ENCODE assay signal across 1 cellular context in genomic region chr16:4271176-4272113, GRCh38.
TF ChIP-seq lines count a peak whose summit lies in the region.

No MANE protein-coding gene starts in this region.

TF ChIP-seq in HepG2, 621 proteins besides CTCF, POLR2A, EP300 and RAD21 (continued from another document and continues in another):
- TF ChIP-seq ZNF577 (CRISPR knock-in tag; IDR thresholded peaks at IDR 0.05; ENCODE audit: borderline replicate concordance, low read depth): no peak
- TF ChIP-seq KLF6 (CRISPR knock-in tag; IDR thresholded peaks at IDR 0.05): peak; percentile 53; the same call in 1 of the 2 replicates
- TF ChIP-seq ZBTB14 (CRISPR knock-in tag; IDR thresholded peaks at IDR 0.05): no peak
- peak; percentile 88 for TF ChIP-seq ZNF883 (CRISPR knock-in tag; IDR thresholded peaks at IDR 0.05; ENCODE audit: not compliant biosample characterization)
- TF ChIP-seq IKZF1 (IDR thresholded peaks at IDR 0.05): no peak
- 0 out of 2 replicates have a peak, but pooled peaks have one; percentile 57 for TF ChIP-seq NR1H2 (CRISPR knock-in tag; IDR thresholded peaks at IDR 0.05; ENCODE audit: borderline replicate concordance, low read depth)
- peak; percentile 49 for TF ChIP-seq RBM22 (optimal IDR thresholded peaks at IDR 0.05; ENCODE audit: low read length)
- no peak; the same call in 1 of the 2 replicates for TF ChIP-seq DR1 (CRISPR knock-in tag; IDR thresholded peaks at IDR 0.05)
- 0 out of 2 replicates have a peak, but pooled peaks have one; percentile 90 for TF ChIP-seq ZNF280D (CRISPR knock-in tag; IDR thresholded peaks at IDR 0.05)
- peak; percentile 32; the same call in 1 of the 2 replicates for TF ChIP-seq ZNF572 (CRISPR knock-in tag; IDR thresholded peaks at IDR 0.05)
- no peak for TF ChIP-seq ZNF337 (CRISPR knock-in tag; IDR thresholded peaks at IDR 0.05; ENCODE audit: borderline replicate concordance, low read depth)
- TF ChIP-seq ZNF432 (CRISPR knock-in tag; IDR thresholded peaks at IDR 0.05; ENCODE audit: borderline replicate concordance): no peak
- TF ChIP-seq ZNF709 (CRISPR knock-in tag; IDR thresholded peaks at IDR 0.05): no peak
- TF ChIP-seq EHMT2 (IDR thresholded peaks at IDR 0.05; ENCODE audit: borderline replicate concordance, low read depth, low read length): no peak
- peak; percentile 81 for TF ChIP-seq ZNF589 (CRISPR knock-in tag; conservative IDR thresholded peaks at IDR 0.05)
- no peak for TF ChIP-seq HNRNPH1 (optimal IDR thresholded peaks at IDR 0.05; ENCODE audit: low read depth, low read length)
- no peak for TF ChIP-seq ELK4 (CRISPR knock-in tag; IDR thresholded peaks at IDR 0.05; ENCODE audit: borderline replicate concordance)
- peak; percentile 45 for TF ChIP-seq ARNT2 (CRISPR knock-in tag; IDR thresholded peaks at IDR 0.05; ENCODE audit: low read depth)
- peak; percentile 87 for TF ChIP-seq STAT6 (CRISPR knock-in tag; IDR thresholded peaks at IDR 0.05; ENCODE audit: borderline replicate concordance)
- 0 out of 2 replicates have a peak, but pooled peaks have one; percentile 16 for TF ChIP-seq FOXJ3 (CRISPR knock-in tag; IDR thresholded peaks at IDR 0.05; ENCODE audit: borderline replicate concordance)
- no peak for TF ChIP-seq KDM5A (IDR thresholded peaks at IDR 0.05; ENCODE audit: borderline replicate concordance, low read length)
- TF ChIP-seq MED8 (CRISPR knock-in tag; IDR thresholded peaks at IDR 0.05; ENCODE audit: insufficient replicate concordance): peak; percentile 82
- no peak; the same call in 1 of the 2 replicates for TF ChIP-seq NFE2L2 (IDR thresholded peaks at IDR 0.05; ENCODE audit: low read length)
- no peak; the same call in 1 of the 2 replicates for TF ChIP-seq ZNF121 (CRISPR knock-in tag; IDR thresholded peaks at IDR 0.05)
- TF ChIP-seq GLI4 (CRISPR knock-in tag; IDR thresholded peaks at IDR 0.05; ENCODE audit: borderline replicate concordance): peak; percentile 41; the same call in 1 of the 2 replicates
- peak; percentile 77 for TF ChIP-seq IKZF4 (CRISPR knock-in tag; IDR thresholded peaks at IDR 0.05; ENCODE audit: borderline replicate concordance, low read depth, not compliant biosample characterization)
- no peak for TF ChIP-seq PHF21A (CRISPR knock-in tag; IDR thresholded peaks at IDR 0.05)
- TF ChIP-seq ZNF24 (IDR thresholded peaks at IDR 0.05): no peak
- no peak; the same call in 1 of the 2 replicates for TF ChIP-seq DZIP1 (CRISPR knock-in tag; IDR thresholded peaks at IDR 0.05)
- TF ChIP-seq ZNF256 (CRISPR knock-in tag; conservative IDR thresholded peaks at IDR 0.05): 0 out of 2 replicates have a peak, but pooled peaks have one; percentile 55
- TF ChIP-seq FOXA1 (IDR thresholded peaks at IDR 0.05): no peak
- TF ChIP-seq FOXA1 (CRISPR knock-in tag; IDR thresholded peaks at IDR 0.05): peak; percentile 83
- peak; percentile 39 for TF ChIP-seq TBL1XR1 (IDR thresholded peaks at IDR 0.05; ENCODE audit: borderline replicate concordance, low read length, partially characterized antibody)
- no peak for TF ChIP-seq ZBTB40 (IDR thresholded peaks at IDR 0.05)
- TF ChIP-seq ZBTB40 (CRISPR knock-in tag; IDR thresholded peaks at IDR 0.05): peak; percentile 44; the same call in 1 of the 2 replicates
- TF ChIP-seq GZF1 (CRISPR knock-in tag; IDR thresholded peaks at IDR 0.05): peak; percentile 81; the same call in 1 of the 2 replicates
- TF ChIP-seq KLF16 (CRISPR knock-in tag; IDR thresholded peaks at IDR 0.05): peak in 1 of 2 experiments; percentile 84; a peak in 2 of 4 replicates
- TF ChIP-seq ZBTB20 (CRISPR knock-in tag; IDR thresholded peaks at IDR 0.05; ENCODE audit: borderline replicate concordance, low read depth): peak; percentile 67
- TF ChIP-seq ISX (CRISPR knock-in tag; conservative IDR thresholded peaks at IDR 0.05): no peak; the same call in 1 of the 2 replicates
- peak; percentile 68; the same call in 1 of the 2 replicates for TF ChIP-seq ZBTB43 (CRISPR knock-in tag; conservative IDR thresholded peaks at IDR 0.05)
